In genomic region chr7:128963327-128963757, GRCh38 we compare ENCODE assay signal across 9 cellular contexts. TPM values are rescaled to one million over a fixed set of nuclear protein-coding genes. Genes with fewer than 3 reads are reported as not detected.
DNase-seq lines count a peak whose midpoint lies in the region; ATAC-seq, FAIRE-seq and TF ChIP-seq lines count a peak whose summit lies in the region.
"Had no signal": no experiment of that assay in that cellular context is flagged by ENCODE, and none has a peak within 500 bp of the region (broad histone marks: within the 10 kb centered on the region; RNA-seq: fewer than 3 reads in every experiment).

No MANE protein-coding gene starts in this region.

- POLR2A ChIA-PET in activated CD8-positive, alpha-beta T cell treated with anti-CD3 and anti-CD28 coated beads, Interleukin-2, amount 10 ng/mL, durations not matched to agents 7 days and 5 days (lab: Charles Lee): no interaction called here

- no peaks in the 10 kb centered on the region for H3K27me3 Mint-ChIP-seq in activated CD8-positive, alpha-beta T cell treated with anti-CD3 and anti-CD28 coated beads, Interleukin-2, amount 10 ng/mL, durations not matched to agents 7 days and 5 days (ENCODE audit: low read depth)

- no peak overlapping the region for H3K4me3 ChIP-seq in retinal pigment epithelial cell (ENCODE audit: low read length)
- H3K4me3 ChIP-seq: cardiac muscle cell had no signal

- no peak overlapping the region for H3K4me3 Mint-ChIP-seq in activated CD8-positive, alpha-beta T cell treated with anti-CD3 and anti-CD28 coated beads, Interleukin-2, amount 10 ng/mL, durations not matched to agents 7 days and 5 days

- H3K27ac Mint-ChIP-seq in activated CD8-positive, alpha-beta T cell treated with anti-CD3 and anti-CD28 coated beads, Interleukin-2, amount 10 ng/mL, durations not matched to agents 7 days and 5 days: no peak overlapping the region

- no peak for TF ChIP-seq CTCF in retinal pigment epithelial cell (conservative IDR thresholded peaks at IDR 0.05; ENCODE audit: low read depth, low read length)
- no peak for TF ChIP-seq CTCF in D721Med (IDR thresholded peaks at IDR 0.05; ENCODE audit: insufficient read depth, missing control alignments)

- peaks cover 13% of the 10 kb centered on the region for H3K4me1 Mint-ChIP-seq in activated CD8-positive, alpha-beta T cell treated with anti-CD3 and anti-CD28 coated beads, Interleukin-2, amount 10 ng/mL, durations not matched to agents 7 days and 5 days (ENCODE audit: low read depth)

- no peak for FAIRE-seq in D721Med (lab: Jason Lieb, UNC)

- no peak for DNase-seq in activated CD8-positive, alpha-beta T cell treated with anti-CD3 and anti-CD28 coated beads, Interleukin-2, amount 10 ng/mL, durations not matched to agents 7 days and 5 days
- DNase-seq in retinal pigment epithelial cell (ENCODE audit: low read depth): peak; percentile 55
- no peak for DNase-seq in NCI-H2196 (lab: John Stamatoyannopoulos, UW; ENCODE audit: unreplicated experiment)
- DNase-seq in NOMO-1 treated with DMSO at 0.1 percent for 48 hours (lab: John Stamatoyannopoulos, UW; ENCODE audit: unreplicated experiment): no peak
- DNase-seq in D721Med (ENCODE audit: insufficient read length, low spot score): no peak
- no peak for DNase-seq in NCI-H1092 treated with DMSO at 0.1 percent for 48 hours (lab: John Stamatoyannopoulos, UW)

- no peaks in the 10 kb centered on the region for H3K9me3 Mint-ChIP-seq in activated CD8-positive, alpha-beta T cell treated with anti-CD3 and anti-CD28 coated beads, Interleukin-2, amount 10 ng/mL, durations not matched to agents 7 days and 5 days (ENCODE audit: insufficient read depth)

- CTCF ChIA-PET in activated CD8-positive, alpha-beta T cell treated with anti-CD3 and anti-CD28 coated beads, Interleukin-2, amount 10 ng/mL, durations not matched to agents 7 days and 5 days (lab: Charles Lee): interaction anchor here (0.7 to 1.5 kb wide), 4 partner anchors 12 to 129 kb away, joined by 3 to 8 read pairs (median 4); no protein-coding TSS in a partner anchor

- H3K36me3 Mint-ChIP-seq in activated CD8-positive, alpha-beta T cell treated with anti-CD3 and anti-CD28 coated beads, Interleukin-2, amount 10 ng/mL, durations not matched to agents 7 days and 5 days (ENCODE audit: low read depth): peaks cover 64% of the 10 kb centered on the region

- ATAC-seq in GM18867 (IDR thresholded peaks at IDR 0.05; ENCODE audit: unreplicated experiment): peak; percentile 78
- ATAC-seq in HG02623 (IDR thresholded peaks at IDR 0.05; ENCODE audit: unreplicated experiment): peak; percentile 73
- ATAC-seq in activated CD8-positive, alpha-beta T cell treated with anti-CD3 and anti-CD28 coated beads, Interleukin-2, amount 10 ng/mL, durations not matched to agents 7 days and 5 days: peak; percentile 51

RNA-seq across cellular contexts. Expression of gene IRF5, which starts 25.6 kb away (rescaled TPM):
- total RNA-seq in activated CD8-positive, alpha-beta T cell treated with anti-CD3 and anti-CD28 coated beads, Interleukin-2, amount 10 ng/mL, durations not matched to agents 7 days and 5 days: 1 to 10 TPM; 7.4 to 8.0 TPM
- total RNA-seq: cardiac muscle cell had no signal

RNA-seq across cellular contexts. Expression of gene KCP, which starts 52.8 kb away (rescaled TPM):
- under 1 TPM in 1 of 2 experiments, not detected in 1; 0.21 TPM for total RNA-seq in activated CD8-positive, alpha-beta T cell treated with anti-CD3 and anti-CD28 coated beads, Interleukin-2, amount 10 ng/mL, durations not matched to agents 7 days and 5 days
